In genomic region chr15:67188551-67189218, GRCh38 we compare ENCODE assay signal across 11 cellular contexts.
A peak's percentile ranks its signal among the peaks of the same experiment; 100 is the strongest.
DNase-seq lines count a peak whose midpoint lies in the region; ATAC-seq, FAIRE-seq and TF ChIP-seq lines count a peak whose summit lies in the region.
"Had no signal": no experiment of that assay in that cellular context is flagged by ENCODE, and none has a peak within 500 bp of the region (broad histone marks: within the 10 kb centered on the region; RNA-seq: fewer than 3 reads in every experiment).

No MANE protein-coding gene starts in this region.

- H3K4me3 Mint-ChIP-seq in HFFc6: peak overlapping the region; percentile 51

- intact Hi-C loops in left lung (cut with DNase I): no loop called here

- H3K4me3 ChIP-seq in astrocyte of the spinal cord (ENCODE audit: low read depth, low read length) (no peak overlapping the region), left lung (no peak overlapping the region), suprapubic skin (no peak overlapping the region)

- peak overlapping the region; percentile 3 to 82 for H3K27ac ChIP-seq in left lung
- peak overlapping the region; percentile 86 for H3K27ac ChIP-seq in suprapubic skin

- H3K27me3 ChIP-seq in left lung: no peaks in the 10 kb centered on the region
- no peaks in the 10 kb centered on the region for H3K27me3 ChIP-seq in suprapubic skin

- H3K9me3 ChIP-seq in left lung (no peaks in the 10 kb centered on the region), suprapubic skin (no peaks in the 10 kb centered on the region)

- H3K9me3 Mint-ChIP-seq in HFFc6: no peaks in the 10 kb centered on the region; the same call in 1 of the 2 replicates

- DNase-seq in HFFc6: peak; percentile 82
- peak; percentile 84 for DNase-seq in astrocyte of the spinal cord (ENCODE audit: low read depth, low spot score)
- no peak for DNase-seq in left lung
- no peak for DNase-seq in suprapubic skin (ENCODE audit: low spot score in 2 of 2)
- DNase-seq in stimulated activated CD4-positive, alpha-beta T cell treated with anti-CD3 and anti-CD28 coated beads, Interleukin-12 subunit alpha, Interleukin-12 subunit beta, amount 100 ng/mL, for 4 hours: no peak
- no peak for DNase-seq in activated CD4-positive, alpha-beta T cell treated with anti-CD3 and anti-CD28 coated beads for 48 hours
- DNase-seq in D721Med (ENCODE audit: insufficient read length, low spot score): no peak
- no peak for DNase-seq in pons (ENCODE audit: low spot score)
- DNase-seq: central memory CD4-positive, alpha-beta T cell; kidney glomerular epithelial cell; NCI-H748 treated with DMSO at 0.1 percent for 48 hours had no signal

- H3K27me3 Mint-ChIP-seq in HFFc6 (ENCODE audit: insufficient read depth): peaks cover 38% of the 10 kb centered on the region

- peak overlapping the region; percentile 94 for H3K27ac Mint-ChIP-seq in HFFc6

- no peak for TF ChIP-seq POLR2A in suprapubic skin (IDR thresholded peaks at IDR 0.05)

- H3K4me1 Mint-ChIP-seq in HFFc6 (ENCODE audit: low read depth): peaks cover 59% of the 10 kb centered on the region

- TF ChIP-seq CTCF in HFFc6 (IDR thresholded peaks at IDR 0.05): no peak
- no peak for TF ChIP-seq CTCF in astrocyte of the spinal cord (IDR thresholded peaks at IDR 0.05; ENCODE audit: low read depth, low read length)
- no peak for TF ChIP-seq CTCF in left lung (IDR thresholded peaks at IDR 0.05)
- no peak for TF ChIP-seq CTCF in suprapubic skin (IDR thresholded peaks at IDR 0.05)
- no peak for TF ChIP-seq CTCF in D721Med (IDR thresholded peaks at IDR 0.05; ENCODE audit: insufficient read depth, missing control alignments)

- no peak for TF ChIP-seq EP300 in suprapubic skin (IDR thresholded peaks at IDR 0.05)

- no peak for FAIRE-seq in D721Med (lab: Jason Lieb, UNC)

- H3K4me1 ChIP-seq in left lung (peaks cover 7 to 14% of the 10 kb centered on the region in 2 donors), suprapubic skin (peaks cover 70% of the 10 kb centered on the region)

- peaks cover 81% of the 10 kb centered on the region for H3K36me3 Mint-ChIP-seq in HFFc6 (ENCODE audit: low read depth)

- H3K36me3 ChIP-seq in left lung (peaks cover 0 to 81% of the 10 kb centered on the region in 2 donors), suprapubic skin (peaks cover 57% of the 10 kb centered on the region)

- ATAC-seq in left lung: peak; percentile 25

- in situ Hi-C loops in astrocyte of the spinal cord (cut with HindIII; ENCODE audit: low sequenced_read_pairs): no loop called here

- 55% methylated on average over 6 of the region's 8 CpGs for WGBS in suprapubic skin

Comparison
In these comparisons a context has a peak if more than half of its experiments do, and no peak if none do; other contexts are left out.
1. DNase-seq: peak in HFFc6 (single experiment) and astrocyte of the spinal cord (single experiment); none in left lung (0 of 2), suprapubic skin (0 of 2), stimulated activated CD4-positive, alpha-beta T cell treated with anti-CD3 and anti-CD28 coated beads, Interleukin-12 subunit alpha, Interleukin-12 subunit beta, amount 100 ng/mL, for 4 hours (single experiment), activated CD4-positive, alpha-beta T cell treated with anti-CD3 and anti-CD28 coated beads for 48 hours (single experiment), D721Med (single experiment) and pons (single experiment).